Comparison of ENCODE assay signal across 20 cellular contexts in the genomic region with DNA sequence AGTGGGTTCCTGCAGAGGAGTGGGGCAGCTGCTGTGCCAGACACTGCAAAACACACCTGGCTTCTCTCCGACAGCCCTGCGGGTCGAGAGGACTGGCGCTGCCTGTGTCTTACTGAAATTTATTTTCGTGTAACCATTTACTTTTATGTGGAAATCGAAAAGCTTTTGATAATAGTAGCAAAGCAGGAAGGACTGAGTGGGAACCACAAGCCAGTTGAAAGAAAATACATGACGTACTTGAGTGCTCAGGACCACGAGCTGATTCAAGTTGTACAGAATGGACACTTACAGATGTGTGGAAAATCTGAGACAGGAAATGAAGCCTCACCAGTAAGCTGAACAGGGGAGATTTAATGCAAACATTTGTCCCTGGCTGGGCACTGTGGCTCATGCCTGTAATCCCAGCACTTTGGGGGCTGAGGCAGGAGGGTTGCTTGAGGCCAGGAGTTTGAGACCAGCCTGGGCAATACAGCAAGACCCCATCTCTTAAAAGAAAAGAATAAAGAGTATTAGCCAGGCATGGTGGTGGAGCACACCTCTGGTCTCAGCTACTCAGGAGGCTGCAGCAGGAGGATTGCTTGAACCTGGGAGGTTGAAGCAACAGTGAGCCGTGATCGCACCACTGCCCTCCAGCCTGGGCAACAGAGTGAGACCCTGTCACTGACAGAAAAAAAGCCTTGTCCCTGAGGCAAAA. TPM values are rescaled to one million over a fixed set of nuclear protein-coding genes. Genes with fewer than 3 reads are reported as not detected.
DNase-seq lines count a peak whose midpoint lies in the region; ATAC-seq lines count a peak whose summit lies in the region.
"Had no signal": no experiment of that assay in that cellular context is flagged by ENCODE, and none has a peak within 500 bp of the region (broad histone marks: within the 10 kb centered on the region; RNA-seq: fewer than 3 reads in every experiment).

No MANE protein-coding gene starts in this region.

- no peaks in the 10 kb centered on the region for H3K27me3 Mint-ChIP-seq in T-cell
- H3K27me3 Mint-ChIP-seq in activated naive CD8-positive, alpha-beta T cell treated with anti-CD3 and anti-CD28 coated beads for 36 hours: no peaks in the 10 kb centered on the region
- no peaks in the 10 kb centered on the region for H3K27me3 Mint-ChIP-seq in stimulated activated naive CD8-positive, alpha-beta T cell treated with anti-CD3 and anti-CD28 coated beads, Interleukin-15, Interleukin-2, amounts not matched to agents 100 ng/mL and 50 ng/mL, for 24 hours
- H3K27me3 Mint-ChIP-seq: type B pancreatic cell had no signal

- peaks cover 16 to 24% (median 18%) of the 10 kb centered on the region in 3 donors for H3K4me1 Mint-ChIP-seq in T-cell
- peaks cover 24% of the 10 kb centered on the region for H3K4me1 Mint-ChIP-seq in activated naive CD8-positive, alpha-beta T cell treated with anti-CD3 and anti-CD28 coated beads for 36 hours
- peaks cover 20% of the 10 kb centered on the region for H3K4me1 Mint-ChIP-seq in stimulated activated naive CD8-positive, alpha-beta T cell treated with anti-CD3 and anti-CD28 coated beads, Interleukin-15, Interleukin-2, amounts not matched to agents 100 ng/mL and 50 ng/mL, for 24 hours (ENCODE audit: low read depth)
- H3K4me1 Mint-ChIP-seq: H9 had no signal

- peak; percentile 12 for DNase-seq in stimulated activated CD4-positive, alpha-beta T cell treated with anti-CD3 and anti-CD28 coated beads, Interleukin-15, amount 100 ng/mL, for 24 hours
- DNase-seq in stimulated activated CD4-positive, alpha-beta T cell treated with anti-CD3 and anti-CD28 coated beads, Interleukin-4, amount 100 ng/mL, for 24 hours: no peak
- peak in 22 of 34 experiments; percentile 11 to 69 (median 29) for DNase-seq in T-cell
- DNase-seq in activated naive CD8-positive, alpha-beta T cell treated with anti-CD3 and anti-CD28 coated beads for 36 hours: peak; percentile 29
- no peak for DNase-seq in DMS 273 treated with DMSO at 0.1 percent for 48 hours (lab: John Stamatoyannopoulos, UW)
- DNase-seq in GM03348 (ENCODE audit: low spot score): no peak
- DNase-seq: amniotic stem cell, dorsolateral prefrontal cortex, H9, hypothalamus, IMR-90, NCI-H146, NCI-H2171 treated with DMSO at 0.1 percent for 48 hours, NCI-H526 treated with DMSO at 0.1 percent for 48 hours, right cardiac atrium, SHP77 treated with DMSO at 0.1 percent for 48 hours had no signal

- H3K27ac Mint-ChIP-seq in T-cell: peak overlapping the region; percentile 83 to 94
- H3K27ac Mint-ChIP-seq in activated naive CD8-positive, alpha-beta T cell treated with anti-CD3 and anti-CD28 coated beads for 36 hours: peak overlapping the region; percentile 82
- H3K27ac Mint-ChIP-seq in stimulated activated naive CD8-positive, alpha-beta T cell treated with anti-CD3 and anti-CD28 coated beads, Interleukin-15, Interleukin-2, amounts not matched to agents 100 ng/mL and 50 ng/mL, for 24 hours: peak overlapping the region; percentile 80
- H3K27ac Mint-ChIP-seq: H9; stimulated activated effector memory CD8-positive, alpha-beta T cell treated with anti-CD3 and anti-CD28 coated beads, Interleukin-12 subunit alpha, Interleukin-12 subunit beta, amount 100 ng/mL, for 72 hours; type B pancreatic cell had no signal

- CTCF ChIA-PET in T-cell (lab: Charles Lee): interaction anchor here in 1 of 2 donors (0.7 kb wide), 1 partner anchor 206 kb away, joined by 3 read pairs; no protein-coding TSS in a partner anchor

- no peaks in the 10 kb centered on the region for H3K9me3 Mint-ChIP-seq in T-cell
- no peaks in the 10 kb centered on the region for H3K9me3 Mint-ChIP-seq in activated naive CD8-positive, alpha-beta T cell treated with anti-CD3 and anti-CD28 coated beads for 36 hours
- no peaks in the 10 kb centered on the region for H3K9me3 Mint-ChIP-seq in stimulated activated naive CD8-positive, alpha-beta T cell treated with anti-CD3 and anti-CD28 coated beads, Interleukin-15, Interleukin-2, amounts not matched to agents 100 ng/mL and 50 ng/mL, for 24 hours
- H3K9me3 Mint-ChIP-seq: H9; stimulated activated effector memory CD8-positive, alpha-beta T cell treated with anti-CD3 and anti-CD28 coated beads, Interleukin-12 subunit alpha, Interleukin-12 subunit beta, amount 100 ng/mL, for 72 hours; type B pancreatic cell had no signal

- H3K36me3 Mint-ChIP-seq in T-cell: peaks cover 39% of the 10 kb centered on the region
- peaks cover 19% of the 10 kb centered on the region for H3K36me3 Mint-ChIP-seq in activated naive CD8-positive, alpha-beta T cell treated with anti-CD3 and anti-CD28 coated beads for 36 hours
- peaks cover 58% of the 10 kb centered on the region for H3K36me3 Mint-ChIP-seq in stimulated activated naive CD8-positive, alpha-beta T cell treated with anti-CD3 and anti-CD28 coated beads, Interleukin-15, Interleukin-2, amounts not matched to agents 100 ng/mL and 50 ng/mL, for 24 hours (ENCODE audit: low read depth)

- H3K4me3 Mint-ChIP-seq in T-cell: peak overlapping the region; percentile 13 to 67 (median 26)
- H3K4me3 Mint-ChIP-seq in activated naive CD8-positive, alpha-beta T cell treated with anti-CD3 and anti-CD28 coated beads for 36 hours: peak overlapping the region; percentile 46
- peak overlapping the region; percentile 10 for H3K4me3 Mint-ChIP-seq in stimulated activated naive CD8-positive, alpha-beta T cell treated with anti-CD3 and anti-CD28 coated beads, Interleukin-15, Interleukin-2, amounts not matched to agents 100 ng/mL and 50 ng/mL, for 24 hours
- H3K4me3 Mint-ChIP-seq: H9; stimulated activated effector memory CD8-positive, alpha-beta T cell treated with anti-CD3 and anti-CD28 coated beads, Interleukin-12 subunit alpha, Interleukin-12 subunit beta, amount 100 ng/mL, for 72 hours; type B pancreatic cell had no signal

- POLR2A ChIA-PET in T-cell (lab: Charles Lee): no interaction called here

- ATAC-seq in T-cell (replicated peaks in 1 of 4) (peak; percentile 73 to 90 (median 80)), GM19452 (IDR thresholded peaks at IDR 0.05; ENCODE audit: unreplicated experiment) (no peak)
- ATAC-seq: right cardiac atrium; stimulated activated effector memory CD8-positive, alpha-beta T cell treated with anti-CD3 and anti-CD28 coated beads, Interleukin-12 subunit alpha, Interleukin-12 subunit beta, amount 100 ng/mL, for 72 hours had no signal

RNA-seq across cellular contexts. Expression of a gene that starts 11.3 kb away (rescaled TPM):
- total RNA-seq in T-cell: 1,000 to 10,000 TPM; 4,444 to 6,530 (median 5,942) TPM
- 1,000 to 10,000 TPM; 2,814 to 2,845 TPM for total RNA-seq in activated naive CD8-positive, alpha-beta T cell treated with anti-CD3 and anti-CD28 coated beads for 36 hours

RNA-seq across cellular contexts. Expression of a gene that starts 26.4 kb away (rescaled TPM):
- 1 to 10 TPM; 1.9 to 8.7 (median 5.1) TPM for total RNA-seq in T-cell
- total RNA-seq in activated naive CD8-positive, alpha-beta T cell treated with anti-CD3 and anti-CD28 coated beads for 36 hours: 1 to 10 TPM; 5.7 to 6.0 TPM
- total RNA-seq: right cardiac atrium had no signal

RNA-seq across cellular contexts. Expression of a gene that starts 41.0 kb away (rescaled TPM):
- 100 to 1,000 TPM; 161 to 203 (median 184) TPM for total RNA-seq in T-cell
- total RNA-seq in activated naive CD8-positive, alpha-beta T cell treated with anti-CD3 and anti-CD28 coated beads for 36 hours: 10 to 100 TPM; 63.1 to 76.7 TPM

RNA-seq across cellular contexts. Expression of a gene that starts 58.8 kb away (rescaled TPM):
- total RNA-seq in T-cell: 100 to 1,000 TPM; 257 to 294 (median 271) TPM
- 100 to 1,000 TPM; 129 to 142 TPM for total RNA-seq in activated naive CD8-positive, alpha-beta T cell treated with anti-CD3 and anti-CD28 coated beads for 36 hours

Comparison
In these comparisons a context has a peak if more than half of its experiments do, and no peak if none do; other contexts are left out.
1. DNase-seq: peak in stimulated activated CD4-positive, alpha-beta T cell treated with anti-CD3 and anti-CD28 coated beads, Interleukin-15, amount 100 ng/mL, for 24 hours (single experiment), T-cell (22 of 34) and activated naive CD8-positive, alpha-beta T cell treated with anti-CD3 and anti-CD28 coated beads for 36 hours (single experiment); none in stimulated activated CD4-positive, alpha-beta T cell treated with anti-CD3 and anti-CD28 coated beads, Interleukin-4, amount 100 ng/mL, for 24 hours (single experiment), DMS 273 treated with DMSO at 0.1 percent for 48 hours (single experiment) and GM03348 (single experiment).
2. Peak in every context shown above with its lines, with median percentiles within 50 percentile points of each other: H3K27ac Mint-ChIP-seq and H3K4me3 Mint-ChIP-seq.